In genomic region chr7:4207011-4207410, GRCh38 we compare ENCODE assay signal across 33 cellular contexts.
"Had no signal": no experiment of that assay in that cellular context is flagged by ENCODE, and none has a peak within 500 bp of the region (broad histone marks: within the 10 kb centered on the region; RNA-seq: fewer than 3 reads in every experiment).

No MANE protein-coding gene starts in this region.

- H3K36me3 ChIP-seq: breast epithelium, cardiac muscle cell, esophagus muscularis mucosa, gastrocnemius medialis had no signal

- H3K36me3 Mint-ChIP-seq: activated naive CD8-positive, alpha-beta T cell had no signal

- H3K27ac ChIP-seq: ascending aorta, breast epithelium, cardiac muscle cell, coronary artery, dorsolateral prefrontal cortex, esophagus muscularis mucosa, foreskin keratinocyte, gastrocnemius medialis had no signal

- DNase-seq: activated CD4-positive, alpha-beta memory T cell treated with anti-CD3 and anti-CD28 coated beads, Interleukin-2, amount 10 ng/mL, durations not matched to agents 7 days and 5 days; activated CD4-positive, alpha-beta T cell treated with anti-CD3 and anti-CD28 coated beads for 1 hour; activated CD4-positive, alpha-beta T cell treated with anti-CD3 and anti-CD28 coated beads for 4 hours; activated CD4-positive, alpha-beta T cell treated with anti-CD3 and anti-CD28 coated beads, Interleukin-2, amount 10 ng/mL, durations not matched to agents 7 days and 5 days; activated CD4-positive, alpha-beta T cell treated with anti-CD3 and anti-CD28 coated beads, Interleukin-2, amount 50 U/mL, for 4 hours; activated CD8-positive, alpha-beta memory T cell treated with anti-CD3 and anti-CD28 coated beads, Interleukin-2, amount 50 U/mL, for 48 hours; activated gamma-delta T cell; activated naive CD4-positive, alpha-beta T cell; activated naive CD4-positive, alpha-beta T cell treated with anti-CD3 and anti-CD28 coated beads, Interleukin-2, amount 50 U/mL, for 16 hours; activated T-cell treated with anti-CD3 and anti-CD28 coated beads for 4 hours; activated T-cell treated with anti-CD3 and anti-CD28 coated beads, Interleukin-2, amount 50 U/mL, for 24 hours; activated T-cell treated with anti-CD3 and anti-CD28 coated beads, Interleukin-2, amount 50 U/mL, for 72 hours; amniotic stem cell; central memory CD4-positive, alpha-beta T cell; cerebellar nuclear complex; dorsolateral prefrontal cortex; effector memory CD4-positive, alpha-beta T cell; erythroblast; foreskin keratinocyte; gastrocnemius medialis; glutamatergic neuron; T-helper 1 cell; T-helper 17 cell; T1000 had no signal

- H3K27me3 Mint-ChIP-seq: activated CD4-positive, alpha-beta memory T cell treated with anti-CD3 and anti-CD28 coated beads, Interleukin-2, amount 10 ng/mL, durations not matched to agents 7 days and 5 days; activated CD4-positive, alpha-beta T cell treated with anti-CD3 and anti-CD28 coated beads, Interleukin-2, amount 10 ng/mL, durations not matched to agents 7 days and 5 days; activated naive CD8-positive, alpha-beta T cell; activated T-cell treated with anti-CD3 and anti-CD28 coated beads, Interleukin-2, amount 50 U/mL, for 24 hours; T-helper 17 cell had no signal

- H3K4me1 ChIP-seq: ascending aorta, breast epithelium, esophagus muscularis mucosa, foreskin keratinocyte, gastrocnemius medialis had no signal

- H3K4me1 Mint-ChIP-seq: activated CD4-positive, alpha-beta memory T cell treated with anti-CD3 and anti-CD28 coated beads, Interleukin-2, amount 10 ng/mL, durations not matched to agents 7 days and 5 days; T-helper 17 cell had no signal

- H3K4me3 ChIP-seq: ascending aorta, breast epithelium, cardiac muscle cell, coronary artery, dorsolateral prefrontal cortex, esophagus muscularis mucosa, gastrocnemius medialis had no signal

- ATAC-seq: activated T-cell treated with anti-CD3 and anti-CD28 coated beads, Interleukin-2, amount 50 U/mL, for 72 hours; foreskin keratinocyte; gastrocnemius medialis; T-helper 17 cell had no signal

- H3K27ac Mint-ChIP-seq: activated CD4-positive, alpha-beta memory T cell treated with anti-CD3 and anti-CD28 coated beads, Interleukin-2, amount 10 ng/mL, durations not matched to agents 7 days and 5 days; activated CD4-positive, alpha-beta T cell treated with anti-CD3 and anti-CD28 coated beads, Interleukin-2, amount 10 ng/mL, durations not matched to agents 7 days and 5 days; activated T-cell treated with anti-CD3 and anti-CD28 coated beads, Interleukin-2, amount 50 U/mL, for 24 hours; activated T-cell treated with anti-CD3 and anti-CD28 coated beads, Interleukin-2, amount 50 U/mL, for 72 hours; brain; dendritic cell treated with granulocyte-macrophage colony-stimulating factor and Interleukin-4, amounts not matched to agents 40 ng/mL and 50 ng/mL, for 4 days; T-helper 17 cell; T-helper 2 cell treated with Interferon-gamma antibody and Interleukin-4, amounts not matched to agents 5 μg/mL and 100 μg/mL, for 36 hours had no signal

- H3K9me3 ChIP-seq: ascending aorta, breast epithelium, esophagus muscularis mucosa, gastrocnemius medialis had no signal

- H3K4me3 Mint-ChIP-seq: activated CD4-positive, alpha-beta memory T cell treated with anti-CD3 and anti-CD28 coated beads, Interleukin-2, amount 10 ng/mL, durations not matched to agents 7 days and 5 days; activated CD4-positive, alpha-beta T cell treated with anti-CD3 and anti-CD28 coated beads, Interleukin-2, amount 10 ng/mL, durations not matched to agents 7 days and 5 days; activated naive CD8-positive, alpha-beta T cell; activated T-cell treated with anti-CD3 and anti-CD28 coated beads, Interleukin-2, amount 50 U/mL, for 24 hours; activated T-cell treated with anti-CD3 and anti-CD28 coated beads, Interleukin-2, amount 50 U/mL, for 72 hours; brain; dendritic cell treated with granulocyte-macrophage colony-stimulating factor and Interleukin-4, amounts not matched to agents 40 ng/mL and 50 ng/mL, for 4 days; T-helper 17 cell; T-helper 2 cell treated with Interferon-gamma antibody and Interleukin-4, amounts not matched to agents 5 μg/mL and 100 μg/mL, for 36 hours had no signal

- H3K27me3 ChIP-seq: ascending aorta, breast epithelium, cardiac muscle cell, esophagus muscularis mucosa had no signal

- H3K9me3 Mint-ChIP-seq: activated CD4-positive, alpha-beta memory T cell treated with anti-CD3 and anti-CD28 coated beads, Interleukin-2, amount 10 ng/mL, durations not matched to agents 7 days and 5 days; activated CD4-positive, alpha-beta T cell treated with anti-CD3 and anti-CD28 coated beads, Interleukin-2, amount 10 ng/mL, durations not matched to agents 7 days and 5 days; activated T-cell treated with anti-CD3 and anti-CD28 coated beads, Interleukin-2, amount 50 U/mL, for 24 hours; activated T-cell treated with anti-CD3 and anti-CD28 coated beads, Interleukin-2, amount 50 U/mL, for 72 hours; dendritic cell treated with granulocyte-macrophage colony-stimulating factor and Interleukin-4, amounts not matched to agents 40 ng/mL and 50 ng/mL, for 4 days; T-helper 2 cell treated with Interferon-gamma antibody and Interleukin-4, amounts not matched to agents 5 μg/mL and 100 μg/mL, for 36 hours had no signal
